Comparison of ENCODE assay signal across 21 cellular contexts in genomic region chr4:20954541-20954940, GRCh38.
"Had no signal": no experiment of that assay in that cellular context is flagged by ENCODE, and none has a peak within 500 bp of the region (broad histone marks: within the 10 kb centered on the region; RNA-seq: fewer than 3 reads in every experiment).

No MANE protein-coding gene starts in this region.

- H3K9me3 ChIP-seq: breast epithelium, gastroesophageal sphincter, right atrium auricular region, upper lobe of left lung had no signal

- H3K27ac ChIP-seq: breast epithelium, gastroesophageal sphincter, prostate gland, right atrium auricular region, upper lobe of left lung had no signal

- H3K4me1 ChIP-seq: breast epithelium, gastroesophageal sphincter, prostate gland, right atrium auricular region, upper lobe of left lung had no signal

- H3K36me3 ChIP-seq: breast epithelium, gastroesophageal sphincter, prostate gland, right atrium auricular region, upper lobe of left lung had no signal

- H3K27me3 ChIP-seq: breast epithelium, gastroesophageal sphincter, right atrium auricular region, upper lobe of left lung had no signal

- DNase-seq: activated B cell treated with CpG ODN at 0.5 μM for 24 hours; activated CD4-positive, alpha-beta T cell treated with anti-CD3 and anti-CD28 coated beads for 36 hours; activated CD4-positive, alpha-beta T cell treated with anti-CD3 and anti-CD28 coated beads, Interleukin-2, amount 50 U/mL, for 4 hours; activated CD8-positive, alpha-beta memory T cell treated with anti-CD3 and anti-CD28 coated beads for 24 hours; activated CD8-positive, alpha-beta memory T cell treated with anti-CD3 and anti-CD28 coated beads, Interleukin-2, amount 50 U/mL, for 4 hours; activated naive CD4-positive, alpha-beta T cell; activated T-cell treated with anti-CD3 and anti-CD28 coated beads, Interleukin-2, amount 50 U/mL, for 24 hours; effector memory CD4-positive, alpha-beta T cell; head of caudate nucleus; hypothalamus; left cardiac atrium; midbrain; natural killer cell; stimulated activated CD4-positive, alpha-beta T cell treated with anti-CD3 and anti-CD28 coated beads, Interleukin-4, amount 100 ng/mL, for 4 hours; stimulated activated naive CD8-positive, alpha-beta T cell treated with anti-CD3 and anti-CD28 coated beads, Interleukin-15, Interleukin-2, amounts not matched to agents 100 U/mL and 50 U/mL, for 24 hours; upper lobe of left lung had no signal

- ATAC-seq: activated CD4-positive, alpha-beta T cell treated with anti-CD3 and anti-CD28 coated beads for 36 hours; esophagus mucosa; gastroesophageal sphincter; left cardiac atrium; natural killer cell; stimulated activated naive CD8-positive, alpha-beta T cell treated with anti-CD3 and anti-CD28 coated beads, Interleukin-15, Interleukin-2, amounts not matched to agents 100 U/mL and 50 U/mL, for 24 hours had no signal

- H3K4me3 ChIP-seq: breast epithelium, gastroesophageal sphincter, prostate gland, right atrium auricular region, upper lobe of left lung had no signal
